ENCODE assay signal across 1 cellular context in the genomic region with DNA sequence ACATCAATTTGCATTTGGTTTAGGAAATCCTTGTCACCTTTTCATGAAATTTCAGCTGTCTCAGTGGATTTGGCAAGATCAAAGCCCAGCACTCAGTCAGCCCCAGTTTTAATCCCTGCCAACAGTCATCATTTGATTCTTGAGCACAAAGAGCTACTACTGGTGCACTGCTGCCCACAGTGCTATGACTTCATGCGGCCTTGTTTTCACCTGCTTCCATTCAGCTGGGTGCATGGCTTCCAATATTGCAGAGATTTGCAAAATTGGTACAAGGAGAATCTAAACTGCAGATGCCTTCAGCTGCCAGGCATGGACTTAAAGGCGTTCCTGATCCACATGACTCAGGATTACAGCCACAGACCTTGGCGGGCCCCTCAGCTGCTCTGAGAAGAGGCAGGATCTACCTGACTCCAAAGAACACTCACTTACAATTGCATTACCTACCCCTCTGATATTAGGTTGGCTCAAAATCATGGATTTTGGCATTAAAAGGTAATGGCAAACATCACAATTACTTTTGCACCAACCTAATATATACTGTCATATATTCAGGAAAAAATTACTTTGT.
TF ChIP-seq lines count a peak whose summit lies in the region.

No MANE protein-coding gene starts in this region.

TF ChIP-seq in WTC11, 78 proteins besides CTCF, POLR2A, EP300 and RAD21 (continued from another document):
- TF ChIP-seq, protein P1, sequence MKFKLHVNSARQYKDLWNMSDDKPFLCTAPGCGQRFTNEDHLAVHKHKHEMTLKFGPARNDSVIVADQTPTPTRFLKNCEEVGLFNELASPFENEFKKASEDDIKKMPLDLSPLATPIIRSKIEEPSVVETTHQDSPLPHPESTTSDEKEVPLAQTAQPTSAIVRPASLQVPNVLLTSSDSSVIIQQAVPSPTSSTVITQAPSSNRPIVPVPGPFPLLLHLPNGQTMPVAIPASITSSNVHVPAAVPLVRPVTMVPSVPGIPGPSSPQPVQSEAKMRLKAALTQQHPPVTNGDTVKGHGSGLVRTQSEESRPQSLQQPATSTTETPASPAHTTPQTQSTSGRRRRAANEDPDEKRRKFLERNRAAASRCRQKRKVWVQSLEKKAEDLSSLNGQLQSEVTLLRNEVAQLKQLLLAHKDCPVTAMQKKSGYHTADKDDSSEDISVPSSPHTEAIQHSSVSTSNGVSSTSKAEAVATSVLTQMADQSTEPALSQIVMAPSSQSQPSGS (CRISPR knock-in tag; IDR thresholded peaks at IDR 0.05; ENCODE audit: borderline replicate concordance, low read depth) = no peak
- TF ChIP-seq, protein P2, sequence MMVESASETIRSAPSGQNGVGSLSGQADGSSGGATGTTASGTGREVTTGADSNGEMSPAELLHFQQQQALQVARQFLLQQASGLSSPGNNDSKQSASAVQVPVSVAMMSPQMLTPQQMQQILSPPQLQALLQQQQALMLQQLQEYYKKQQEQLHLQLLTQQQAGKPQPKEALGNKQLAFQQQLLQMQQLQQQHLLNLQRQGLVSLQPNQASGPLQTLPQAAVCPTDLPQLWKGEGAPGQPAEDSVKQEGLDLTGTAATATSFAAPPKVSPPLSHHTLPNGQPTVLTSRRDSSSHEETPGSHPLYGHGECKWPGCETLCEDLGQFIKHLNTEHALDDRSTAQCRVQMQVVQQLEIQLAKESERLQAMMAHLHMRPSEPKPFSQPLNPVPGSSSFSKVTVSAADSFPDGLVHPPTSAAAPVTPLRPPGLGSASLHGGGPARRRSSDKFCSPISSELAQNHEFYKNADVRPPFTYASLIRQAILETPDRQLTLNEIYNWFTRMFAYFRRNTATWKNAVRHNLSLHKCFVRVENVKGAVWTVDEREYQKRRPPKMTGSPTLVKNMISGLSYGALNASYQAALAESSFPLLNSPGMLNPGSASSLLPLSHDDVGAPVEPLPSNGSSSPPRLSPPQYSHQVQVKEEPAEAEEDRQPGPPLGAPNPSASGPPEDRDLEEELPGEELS (CRISPR knock-in tag; IDR thresholded peaks at IDR 0.05) = no peak
- TF ChIP-seq, protein P3, sequence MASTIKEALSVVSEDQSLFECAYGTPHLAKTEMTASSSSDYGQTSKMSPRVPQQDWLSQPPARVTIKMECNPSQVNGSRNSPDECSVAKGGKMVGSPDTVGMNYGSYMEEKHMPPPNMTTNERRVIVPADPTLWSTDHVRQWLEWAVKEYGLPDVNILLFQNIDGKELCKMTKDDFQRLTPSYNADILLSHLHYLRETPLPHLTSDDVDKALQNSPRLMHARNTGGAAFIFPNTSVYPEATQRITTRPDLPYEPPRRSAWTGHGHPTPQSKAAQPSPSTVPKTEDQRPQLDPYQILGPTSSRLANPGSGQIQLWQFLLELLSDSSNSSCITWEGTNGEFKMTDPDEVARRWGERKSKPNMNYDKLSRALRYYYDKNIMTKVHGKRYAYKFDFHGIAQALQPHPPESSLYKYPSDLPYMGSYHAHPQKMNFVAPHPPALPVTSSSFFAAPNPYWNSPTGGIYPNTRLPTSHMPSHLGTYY (CRISPR knock-in tag; IDR thresholded peaks at IDR 0.05) = no peak
- TF ChIP-seq, protein P4, sequence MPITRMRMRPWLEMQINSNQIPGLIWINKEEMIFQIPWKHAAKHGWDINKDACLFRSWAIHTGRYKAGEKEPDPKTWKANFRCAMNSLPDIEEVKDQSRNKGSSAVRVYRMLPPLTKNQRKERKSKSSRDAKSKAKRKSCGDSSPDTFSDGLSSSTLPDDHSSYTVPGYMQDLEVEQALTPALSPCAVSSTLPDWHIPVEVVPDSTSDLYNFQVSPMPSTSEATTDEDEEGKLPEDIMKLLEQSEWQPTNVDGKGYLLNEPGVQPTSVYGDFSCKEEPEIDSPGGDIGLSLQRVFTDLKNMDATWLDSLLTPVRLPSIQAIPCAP (CRISPR knock-in tag; IDR thresholded peaks at IDR 0.05) = no peak
- TF ChIP-seq JUN (CRISPR knock-in tag; IDR thresholded peaks at IDR 0.05) = no peak
TF ChIP-seq in WTC11: peak in this region for 0.
